Comparison of ENCODE assay signal across 2 cellular contexts in the genomic region with DNA sequence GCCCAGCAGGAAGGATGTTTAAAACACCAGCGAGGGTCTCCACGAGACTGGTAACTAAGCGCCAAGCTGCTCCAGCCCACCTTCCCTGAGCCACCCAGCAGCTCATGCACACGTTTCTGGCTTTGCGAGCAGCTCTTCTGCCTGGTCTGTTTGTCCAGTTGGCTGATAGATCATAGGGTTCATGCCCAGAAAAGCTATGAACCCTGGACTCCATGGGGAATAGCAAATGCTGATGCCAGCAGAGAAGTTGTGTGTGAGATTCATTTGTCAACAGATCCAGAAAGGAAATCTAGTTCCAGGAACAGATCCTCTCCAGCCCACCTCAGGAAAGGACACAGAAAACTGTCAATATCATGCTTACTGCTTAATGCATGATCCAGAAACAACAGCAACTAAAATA.
TF ChIP-seq lines count a peak whose summit lies in the region.

No MANE protein-coding gene starts in this region.

TF ChIP-seq in liver, 16 proteins besides CTCF, POLR2A, EP300 and RAD21:
- TF ChIP-seq, protein P1, sequence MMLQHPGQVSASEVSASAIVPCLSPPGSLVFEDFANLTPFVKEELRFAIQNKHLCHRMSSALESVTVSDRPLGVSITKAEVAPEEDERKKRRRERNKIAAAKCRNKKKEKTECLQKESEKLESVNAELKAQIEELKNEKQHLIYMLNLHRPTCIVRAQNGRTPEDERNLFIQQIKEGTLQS (IDR thresholded peaks at IDR 0.05), result no peak
- TF ChIP-seq, protein P2, sequence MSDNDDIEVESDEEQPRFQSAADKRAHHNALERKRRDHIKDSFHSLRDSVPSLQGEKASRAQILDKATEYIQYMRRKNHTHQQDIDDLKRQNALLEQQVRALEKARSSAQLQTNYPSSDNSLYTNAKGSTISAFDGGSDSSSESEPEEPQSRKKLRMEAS (IDR thresholded peaks at IDR 0.05), result peak; percentile 40
- TF ChIP-seq HNF4G (IDR thresholded peaks at IDR 0.05) (peak; percentile 78), HNF4A (conservative IDR thresholded peaks at IDR 0.05) (peak; percentile 88 to 89), TAF1 (conservative IDR thresholded peaks at IDR 0.05) (no peak), FOXA1 (IDR thresholded peaks at IDR 0.05) (no peak), FOXA2 (IDR thresholded peaks at IDR 0.05) (peak; percentile 49), GABPA (IDR thresholded peaks at IDR 0.05 in 1 of 2, conservative IDR thresholded peaks at IDR 0.05 in 1 of 2) (no peak), NR2F2 (IDR thresholded peaks at IDR 0.05) (no peak), SP1 (IDR thresholded peaks at IDR 0.05) (peak; percentile 82), YY1 (IDR thresholded peaks at IDR 0.05) (peak; percentile 55), RXRA (IDR thresholded peaks at IDR 0.05) (peak; percentile 84 to 89), JUND (IDR thresholded peaks at IDR 0.05) (peak in 1 of 2 donors; percentile 41), EGR1 (IDR thresholded peaks at IDR 0.05; ENCODE audit: low read depth in 2 of 2) (no peak)
- TF ChIP-seq, protein P3, sequence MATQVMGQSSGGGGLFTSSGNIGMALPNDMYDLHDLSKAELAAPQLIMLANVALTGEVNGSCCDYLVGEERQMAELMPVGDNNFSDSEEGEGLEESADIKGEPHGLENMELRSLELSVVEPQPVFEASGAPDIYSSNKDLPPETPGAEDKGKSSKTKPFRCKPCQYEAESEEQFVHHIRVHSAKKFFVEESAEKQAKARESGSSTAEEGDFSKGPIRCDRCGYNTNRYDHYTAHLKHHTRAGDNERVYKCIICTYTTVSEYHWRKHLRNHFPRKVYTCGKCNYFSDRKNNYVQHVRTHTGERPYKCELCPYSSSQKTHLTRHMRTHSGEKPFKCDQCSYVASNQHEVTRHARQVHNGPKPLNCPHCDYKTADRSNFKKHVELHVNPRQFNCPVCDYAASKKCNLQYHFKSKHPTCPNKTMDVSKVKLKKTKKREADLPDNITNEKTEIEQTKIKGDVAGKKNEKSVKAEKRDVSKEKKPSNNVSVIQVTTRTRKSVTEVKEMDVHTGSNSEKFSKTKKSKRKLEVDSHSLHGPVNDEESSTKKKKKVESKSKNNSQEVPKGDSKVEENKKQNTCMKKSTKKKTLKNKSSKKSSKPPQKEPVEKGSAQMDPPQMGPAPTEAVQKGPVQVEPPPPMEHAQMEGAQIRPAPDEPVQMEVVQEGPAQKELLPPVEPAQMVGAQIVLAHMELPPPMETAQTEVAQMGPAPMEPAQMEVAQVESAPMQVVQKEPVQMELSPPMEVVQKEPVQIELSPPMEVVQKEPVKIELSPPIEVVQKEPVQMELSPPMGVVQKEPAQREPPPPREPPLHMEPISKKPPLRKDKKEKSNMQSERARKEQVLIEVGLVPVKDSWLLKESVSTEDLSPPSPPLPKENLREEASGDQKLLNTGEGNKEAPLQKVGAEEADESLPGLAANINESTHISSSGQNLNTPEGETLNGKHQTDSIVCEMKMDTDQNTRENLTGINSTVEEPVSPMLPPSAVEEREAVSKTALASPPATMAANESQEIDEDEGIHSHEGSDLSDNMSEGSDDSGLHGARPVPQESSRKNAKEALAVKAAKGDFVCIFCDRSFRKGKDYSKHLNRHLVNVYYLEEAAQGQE (IDR thresholded peaks at IDR 0.05), result peak; percentile 42

TF ChIP-seq in HepG2, 621 proteins besides CTCF, POLR2A, EP300 and RAD21:
- TF ChIP-seq ZNF570 (CRISPR knock-in tag; IDR thresholded peaks at IDR 0.05; ENCODE audit: borderline replicate concordance) (no peak), ZKSCAN8 (CRISPR knock-in tag; IDR thresholded peaks at IDR 0.05; ENCODE audit: borderline replicate concordance) (no peak), ZNF614 (CRISPR knock-in tag; IDR thresholded peaks at IDR 0.05; ENCODE audit: borderline replicate concordance) (no peak), HOXA7 (CRISPR knock-in tag; IDR thresholded peaks at IDR 0.05) (no peak), ZNF737 (CRISPR knock-in tag; IDR thresholded peaks at IDR 0.05; ENCODE audit: borderline replicate concordance) (no peak), ZNF577 (CRISPR knock-in tag; IDR thresholded peaks at IDR 0.05; ENCODE audit: borderline replicate concordance, low read depth) (no peak), NCOA2 (CRISPR knock-in tag; IDR thresholded peaks at IDR 0.05) (no peak), NRL (CRISPR knock-in tag; IDR thresholded peaks at IDR 0.05; ENCODE audit: borderline replicate concordance) (no peak), ZFP62 (CRISPR knock-in tag; IDR thresholded peaks at IDR 0.05) (no peak), GFI1 (CRISPR knock-in tag; IDR thresholded peaks at IDR 0.05; ENCODE audit: borderline replicate concordance) (no peak), ZNF446 (CRISPR knock-in tag; IDR thresholded peaks at IDR 0.05) (no peak), SALL1 (CRISPR knock-in tag; IDR thresholded peaks at IDR 0.05) (no peak), POGZ (CRISPR knock-in tag; IDR thresholded peaks at IDR 0.05) (no peak), ZBTB7B (CRISPR knock-in tag; IDR thresholded peaks at IDR 0.05) (no peak), ZNF20 (CRISPR knock-in tag; IDR thresholded peaks at IDR 0.05) (no peak)
- TF ChIP-seq, protein P4, sequence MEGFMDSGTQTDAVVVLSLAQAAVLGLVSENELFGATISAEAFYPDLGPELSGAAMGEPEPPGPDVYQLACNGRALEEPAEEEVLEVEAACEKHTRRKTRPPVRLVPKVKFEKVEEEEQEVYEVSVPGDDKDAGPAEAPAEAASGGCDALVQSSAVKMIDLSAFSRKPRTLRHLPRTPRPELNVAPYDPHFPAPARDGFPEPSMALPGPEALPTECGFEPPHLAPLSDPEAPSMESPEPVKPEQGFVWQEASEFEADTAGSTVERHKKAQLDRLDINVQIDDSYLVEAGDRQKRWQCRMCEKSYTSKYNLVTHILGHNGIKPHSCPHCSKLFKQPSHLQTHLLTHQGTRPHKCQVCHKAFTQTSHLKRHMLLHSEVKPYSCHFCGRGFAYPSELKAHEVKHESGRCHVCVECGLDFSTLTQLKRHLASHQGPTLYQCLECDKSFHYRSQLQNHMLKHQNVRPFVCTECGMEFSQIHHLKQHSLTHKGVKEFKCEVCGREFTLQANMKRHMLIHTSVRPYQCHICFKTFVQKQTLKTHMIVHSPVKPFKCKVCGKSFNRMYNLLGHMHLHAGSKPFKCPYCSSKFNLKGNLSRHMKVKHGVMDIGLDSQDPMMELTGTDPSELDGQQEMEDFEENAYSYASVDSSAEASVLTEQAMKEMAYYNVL (CRISPR knock-in tag; IDR thresholded peaks at IDR 0.05; ENCODE audit: borderline replicate concordance), result no peak
- TF ChIP-seq, protein P5, sequence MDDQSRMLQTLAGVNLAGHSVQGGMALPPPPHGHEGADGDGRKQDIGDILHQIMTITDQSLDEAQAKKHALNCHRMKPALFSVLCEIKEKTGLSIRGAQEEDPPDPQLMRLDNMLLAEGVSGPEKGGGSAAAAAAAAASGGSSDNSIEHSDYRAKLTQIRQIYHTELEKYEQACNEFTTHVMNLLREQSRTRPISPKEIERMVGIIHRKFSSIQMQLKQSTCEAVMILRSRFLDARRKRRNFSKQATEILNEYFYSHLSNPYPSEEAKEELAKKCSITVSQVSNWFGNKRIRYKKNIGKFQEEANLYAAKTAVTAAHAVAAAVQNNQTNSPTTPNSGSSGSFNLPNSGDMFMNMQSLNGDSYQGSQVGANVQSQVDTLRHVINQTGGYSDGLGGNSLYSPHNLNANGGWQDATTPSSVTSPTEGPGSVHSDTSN (CRISPR knock-in tag; IDR thresholded peaks at IDR 0.05; ENCODE audit: borderline replicate concordance), result no peak
- TF ChIP-seq, protein P6, sequence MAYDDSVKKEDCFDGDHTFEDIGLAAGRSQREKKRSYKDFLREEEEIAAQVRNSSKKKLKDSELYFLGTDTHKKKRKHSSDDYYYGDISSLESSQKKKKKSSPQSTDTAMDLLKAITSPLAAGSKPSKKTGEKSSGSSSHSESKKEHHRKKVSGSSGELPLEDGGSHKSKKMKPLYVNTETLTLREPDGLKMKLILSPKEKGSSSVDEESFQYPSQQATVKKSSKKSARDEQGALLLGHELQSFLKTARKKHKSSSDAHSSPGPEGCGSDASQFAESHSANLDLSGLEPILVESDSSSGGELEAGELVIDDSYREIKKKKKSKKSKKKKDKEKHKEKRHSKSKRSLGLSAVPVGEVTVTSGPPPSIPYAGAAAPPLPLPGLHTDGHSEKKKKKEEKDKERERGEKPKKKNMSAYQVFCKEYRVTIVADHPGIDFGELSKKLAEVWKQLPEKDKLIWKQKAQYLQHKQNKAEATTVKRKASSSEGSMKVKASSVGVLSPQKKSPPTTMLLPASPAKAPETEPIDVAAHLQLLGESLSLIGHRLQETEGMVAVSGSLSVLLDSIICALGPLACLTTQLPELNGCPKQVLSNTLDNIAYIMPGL (CRISPR knock-in tag; IDR thresholded peaks at IDR 0.05; ENCODE audit: borderline replicate concordance in 1 of 2, low read depth in 1 of 2), result no peak
- TF ChIP-seq, protein P7, sequence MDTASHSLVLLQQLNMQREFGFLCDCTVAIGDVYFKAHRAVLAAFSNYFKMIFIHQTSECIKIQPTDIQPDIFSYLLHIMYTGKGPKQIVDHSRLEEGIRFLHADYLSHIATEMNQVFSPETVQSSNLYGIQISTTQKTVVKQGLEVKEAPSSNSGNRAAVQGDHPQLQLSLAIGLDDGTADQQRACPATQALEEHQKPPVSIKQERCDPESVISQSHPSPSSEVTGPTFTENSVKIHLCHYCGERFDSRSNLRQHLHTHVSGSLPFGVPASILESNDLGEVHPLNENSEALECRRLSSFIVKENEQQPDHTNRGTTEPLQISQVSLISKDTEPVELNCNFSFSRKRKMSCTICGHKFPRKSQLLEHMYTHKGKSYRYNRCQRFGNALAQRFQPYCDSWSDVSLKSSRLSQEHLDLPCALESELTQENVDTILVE (CRISPR knock-in tag; IDR thresholded peaks at IDR 0.05), result no peak
- TF ChIP-seq, protein P8, sequence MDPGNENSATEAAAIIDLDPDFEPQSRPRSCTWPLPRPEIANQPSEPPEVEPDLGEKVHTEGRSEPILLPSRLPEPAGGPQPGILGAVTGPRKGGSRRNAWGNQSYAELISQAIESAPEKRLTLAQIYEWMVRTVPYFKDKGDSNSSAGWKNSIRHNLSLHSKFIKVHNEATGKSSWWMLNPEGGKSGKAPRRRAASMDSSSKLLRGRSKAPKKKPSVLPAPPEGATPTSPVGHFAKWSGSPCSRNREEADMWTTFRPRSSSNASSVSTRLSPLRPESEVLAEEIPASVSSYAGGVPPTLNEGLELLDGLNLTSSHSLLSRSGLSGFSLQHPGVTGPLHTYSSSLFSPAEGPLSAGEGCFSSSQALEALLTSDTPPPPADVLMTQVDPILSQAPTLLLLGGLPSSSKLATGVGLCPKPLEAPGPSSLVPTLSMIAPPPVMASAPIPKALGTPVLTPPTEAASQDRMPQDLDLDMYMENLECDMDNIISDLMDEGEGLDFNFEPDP (CRISPR knock-in tag; conservative IDR thresholded peaks at IDR 0.05), result no peak
